Comparison of ENCODE assay signal across 8 cellular contexts in genomic region chr15:77821188-77821958, GRCh38.
A peak's percentile ranks its signal among the peaks of the same experiment; 100 is the strongest.
DNase-seq lines count a peak whose midpoint lies in the region; ATAC-seq and TF ChIP-seq lines count a peak whose summit lies in the region.

No MANE protein-coding gene starts in this region.

- H3K27me3 ChIP-seq in KMS-11 (ENCODE audit: insufficient read depth, low read depth) (peaks cover 41% of the 10 kb centered on the region; the same call in 1 of the 2 replicates), left lung (peaks cover 40 to 66% of the 10 kb centered on the region in 2 donors)

- in situ Hi-C loops in SK-MEL-5 (cut with HindIII; ENCODE audit: low pct_unique_long_range_greater_than_20kb, low sequenced_read_pairs) = no loop called here

- H3K27ac ChIP-seq in KMS-11 (no peak overlapping the region), left lung (no peak overlapping the region)

- H4K20me1 ChIP-seq in KMS-11 (ENCODE audit: insufficient read depth) = no peaks in the 10 kb centered on the region

- TF ChIP-seq CTCF in KMS-11 (conservative IDR thresholded peaks at IDR 0.05; ENCODE audit: low read depth, low read length) = peak; percentile 54
- TF ChIP-seq CTCF in left lung (IDR thresholded peaks at IDR 0.05) = peak; percentile 39 to 48

- ATAC-seq in left lung = peak; percentile 82
- peak; percentile 58 for ATAC-seq in stimulated activated naive CD8-positive, alpha-beta T cell treated with anti-CD3 and anti-CD28 coated beads, Interleukin-15, Interleukin-2, amounts not matched to agents 100 U/mL and 50 U/mL, for 24 hours
- no peak for ATAC-seq in HG03039 (IDR thresholded peaks at IDR 0.05; ENCODE audit: unreplicated experiment)
- ATAC-seq in HG02623 (IDR thresholded peaks at IDR 0.05; ENCODE audit: unreplicated experiment) = no peak

- intact Hi-C loops in left lung (cut with DNase I) = no loop called here

- H3K36me3 ChIP-seq in KMS-11 (ENCODE audit: insufficient read depth) = no peaks in the 10 kb centered on the region
- no peaks in the 10 kb centered on the region for H3K36me3 ChIP-seq in left lung

- no peaks in the 10 kb centered on the region for H3K4me1 ChIP-seq in KMS-11 (ENCODE audit: low read depth, poor library complexity, severe bottlenecking)
- peaks cover 0 to 12% of the 10 kb centered on the region in 2 donors for H3K4me1 ChIP-seq in left lung

- H3K4me2 ChIP-seq in KMS-11 = no peak overlapping the region

- H2AFZ ChIP-seq in KMS-11 (ENCODE audit: low read depth) = no peak overlapping the region

- H3K4me3 ChIP-seq in KMS-11 (IDR thresholded peaks at IDR 0.05; ENCODE audit: insufficient read depth, low read depth, low read length) (no peak overlapping the region), left lung (no peak overlapping the region)

- H3K9ac ChIP-seq in KMS-11 = no peak overlapping the region

- no peaks in the 10 kb centered on the region for H3K9me3 ChIP-seq in left lung

- DNase-seq in GM04504 (ENCODE audit: low read depth) = peak; percentile 15
- DNase-seq in SK-MEL-5 (ENCODE audit: low read depth, low spot score) = peak; percentile 78
- peak; percentile 86 for DNase-seq in cerebellum (ENCODE audit: low spot score)
- DNase-seq in left lung = no peak
- DNase-seq in stimulated activated naive CD8-positive, alpha-beta T cell treated with anti-CD3 and anti-CD28 coated beads, Interleukin-15, Interleukin-2, amounts not matched to agents 100 U/mL and 50 U/mL, for 24 hours = peak; percentile 62

- H3K79me2 ChIP-seq in KMS-11 (ENCODE audit: insufficient read depth, low read depth) = no peaks in the 10 kb centered on the region

Comparison
In these comparisons a context has a peak if more than half of its experiments do, and no peak if none do; other contexts are left out.
1. DNase-seq: peak in GM04504 (single experiment), SK-MEL-5 (single experiment), cerebellum (single experiment) and stimulated activated naive CD8-positive, alpha-beta T cell treated with anti-CD3 and anti-CD28 coated beads, Interleukin-15, Interleukin-2, amounts not matched to agents 100 U/mL and 50 U/mL, for 24 hours (single experiment); none in left lung (0 of 2).
2. ATAC-seq: peak in left lung (single experiment) and stimulated activated naive CD8-positive, alpha-beta T cell treated with anti-CD3 and anti-CD28 coated beads, Interleukin-15, Interleukin-2, amounts not matched to agents 100 U/mL and 50 U/mL, for 24 hours (single experiment); none in HG03039 (single experiment) and HG02623 (single experiment).